ENCODE assay signal across 1 cellular context in the genomic region with DNA sequence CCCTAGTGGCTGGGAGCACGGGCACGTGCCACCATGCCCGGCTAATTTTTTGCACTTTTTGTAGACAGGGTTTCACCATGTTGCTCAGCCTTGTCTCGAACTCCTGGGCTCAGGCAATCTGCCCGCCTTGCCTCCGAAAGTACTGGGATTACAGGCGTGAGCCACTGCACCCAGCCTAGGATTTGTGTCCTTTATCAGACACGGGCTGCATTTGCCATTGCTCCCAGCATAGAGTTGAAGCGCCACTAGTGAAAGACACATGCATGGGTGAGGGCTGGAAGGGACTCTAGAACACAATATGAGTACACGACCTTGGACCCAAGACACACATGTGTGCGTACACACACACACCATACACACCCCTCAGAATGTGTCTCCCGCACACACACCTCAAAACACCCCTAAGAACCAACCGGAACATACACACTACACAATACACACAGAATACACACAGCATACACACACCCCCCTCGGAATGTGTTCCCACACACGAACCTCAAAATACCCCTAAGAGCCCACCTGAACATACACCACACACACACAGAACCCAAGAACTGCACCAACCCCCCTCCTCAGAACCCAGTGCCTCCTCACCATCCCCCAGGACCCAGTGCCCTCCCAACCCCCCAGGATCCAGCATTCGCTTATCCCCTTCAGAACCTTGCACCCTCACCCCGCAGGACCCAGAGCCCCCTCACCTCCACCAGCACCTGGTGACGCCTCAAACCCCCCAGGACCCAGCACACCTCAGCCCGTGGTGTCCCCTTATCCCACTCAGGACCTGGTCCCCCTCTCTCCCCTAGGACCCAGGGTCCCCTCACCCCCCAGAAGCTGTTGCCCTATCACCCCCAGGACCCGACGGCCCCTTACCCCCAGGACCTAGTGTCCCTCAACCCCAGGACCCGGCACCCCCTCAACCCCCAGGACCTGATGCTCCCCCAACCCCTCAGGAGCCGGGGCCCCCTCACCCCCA.
TF ChIP-seq lines count a peak whose summit lies in the region.

No MANE protein-coding gene starts in this region.

TF ChIP-seq in IMR-90, 13 proteins besides CTCF, POLR2A, EP300 and RAD21 (continued from another document):
- TF ChIP-seq, protein P1, sequence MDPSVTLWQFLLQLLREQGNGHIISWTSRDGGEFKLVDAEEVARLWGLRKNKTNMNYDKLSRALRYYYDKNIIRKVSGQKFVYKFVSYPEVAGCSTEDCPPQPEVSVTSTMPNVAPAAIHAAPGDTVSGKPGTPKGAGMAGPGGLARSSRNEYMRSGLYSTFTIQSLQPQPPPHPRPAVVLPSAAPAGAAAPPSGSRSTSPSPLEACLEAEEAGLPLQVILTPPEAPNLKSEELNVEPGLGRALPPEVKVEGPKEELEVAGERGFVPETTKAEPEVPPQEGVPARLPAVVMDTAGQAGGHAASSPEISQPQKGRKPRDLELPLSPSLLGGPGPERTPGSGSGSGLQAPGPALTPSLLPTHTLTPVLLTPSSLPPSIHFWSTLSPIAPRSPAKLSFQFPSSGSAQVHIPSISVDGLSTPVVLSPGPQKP (IDR thresholded peaks at IDR 0.05; ENCODE audit: borderline replicate concordance, low read depth, low read length), result no peak
- TF ChIP-seq MAFK (IDR thresholded peaks at IDR 0.05; ENCODE audit: low read depth, low read length) (no peak), CEBPB (IDR thresholded peaks at IDR 0.05; ENCODE audit: low read depth, low read length) (no peak), RFX5 (IDR thresholded peaks at IDR 0.05; ENCODE audit: low read depth, low read length) (no peak), MAZ (IDR thresholded peaks at IDR 0.05; ENCODE audit: borderline replicate concordance, low read depth, low read length) (no peak)
